Comparison of ENCODE assay signal across 18 cellular contexts in genomic region chr1:216923601-216924000, GRCh38.
DNase-seq lines count a peak whose midpoint lies in the region; ATAC-seq, FAIRE-seq and TF ChIP-seq lines count a peak whose summit lies in the region.
"Had no signal": no experiment of that assay in that cellular context is flagged by ENCODE, and none has a peak within 500 bp of the region (broad histone marks: within the 10 kb centered on the region; RNA-seq: fewer than 3 reads in every experiment).

No MANE protein-coding gene starts in this region.

- no peaks in the 10 kb centered on the region for H3F3A ChIP-seq in PC-9 (ENCODE audit: insufficient read depth, low read depth)

- CTCF ChIA-PET in PC-9 (lab: Charles Lee) = no interaction called here

- peaks cover 2% of the 10 kb centered on the region for H3K4me1 Mint-ChIP-seq in astrocyte (ENCODE audit: low read depth, unreplicated experiment)
- H3K4me1 Mint-ChIP-seq: B cell had no signal

- no peaks in the 10 kb centered on the region for H3K79me2 ChIP-seq in astrocyte (ENCODE audit: insufficient read depth, low read length)
- no peaks in the 10 kb centered on the region for H3K79me2 ChIP-seq in PC-9 (ENCODE audit: low read depth)

- POLR2A ChIA-PET in PC-9 (lab: Charles Lee; ENCODE audit: unreplicated experiment) = no interaction called here

- H3K4me2 ChIP-seq in astrocyte (ENCODE audit: low read length) (peak overlapping the region; percentile 4), PC-9 (no peak overlapping the region)
- H3K4me2 ChIP-seq: BLaER1 treated with 17β-estradiol and CSF1 and Interleukin-3, amounts not matched to agents 10 nM and 100 nM had no signal

- H4K20me1 ChIP-seq in astrocyte (ENCODE audit: insufficient read depth, low read length) (no peaks in the 10 kb centered on the region), PC-9 (ENCODE audit: insufficient read depth) (no peaks in the 10 kb centered on the region)
- H4K20me1 ChIP-seq: BLaER1 treated with 17β-estradiol and CSF1 and Interleukin-3, amounts not matched to agents 10 nM and 100 nM had no signal

- no TSS peak for BruUV-seq in PC-9 (replicated peaks; lab: Mats Ljungman, UMichigan)

- no peak overlapping the region for H3K4me3 Mint-ChIP-seq in astrocyte (ENCODE audit: unreplicated experiment)
- H3K4me3 Mint-ChIP-seq: B cell; CD8-positive, alpha-beta T cell had no signal

- DNase-seq in D721Med (ENCODE audit: insufficient read length, low spot score) (no peak), M059J (ENCODE audit: low read depth) (peak; percentile 38), astrocyte (ENCODE audit: low read depth) (peak; percentile 66), foreskin keratinocyte (no peak), NCI-H2081 (lab: John Stamatoyannopoulos, UW) (no peak), PC-9 (no peak)
- no peak for DNase-seq in stimulated activated CD4-positive, alpha-beta T cell treated with anti-CD3 and anti-CD28 coated beads, Interleukin-4, amount 100 ng/mL, for 24 hours
- DNase-seq: 8988T; Calu3; CD8-positive, alpha-beta T cell; DMS 273 treated with DMSO at 0.1 percent for 48 hours; GDM1 had no signal

- peak; percentile 46 for ATAC-seq in foreskin keratinocyte
- ATAC-seq in GM19397 (IDR thresholded peaks at IDR 0.05; ENCODE audit: unreplicated experiment) = no peak
- ATAC-seq: CD8-positive, alpha-beta T cell had no signal

- no peaks in the 10 kb centered on the region for H3K9me3 Mint-ChIP-seq in astrocyte (ENCODE audit: unreplicated experiment)

- H3K9me3 ChIP-seq in astrocyte (ENCODE audit: insufficient read depth, low read depth, low read length) (no peaks in the 10 kb centered on the region), PC-9 (ENCODE audit: insufficient read depth, low read depth) (no peaks in the 10 kb centered on the region)
- H3K9me3 ChIP-seq: BLaER1 treated with 17β-estradiol and CSF1 and Interleukin-3, amounts not matched to agents 10 nM and 100 nM; HAP-1 had no signal

- H3K27ac ChIP-seq in astrocyte (ENCODE audit: low read depth, low read length) (no peak overlapping the region), foreskin keratinocyte (no peak overlapping the region), PC-9 (no peak overlapping the region)
- H3K27ac ChIP-seq: BLaER1 treated with 17β-estradiol and CSF1 and Interleukin-3, amounts not matched to agents 10 nM and 100 nM had no signal

- no peaks in the 10 kb centered on the region for H3K36me3 ChIP-seq in astrocyte (ENCODE audit: insufficient read depth, low read length)
- no peaks in the 10 kb centered on the region for H3K36me3 ChIP-seq in PC-9 (ENCODE audit: low read depth)
- H3K36me3 ChIP-seq: BLaER1 treated with 17β-estradiol and CSF1 and Interleukin-3, amounts not matched to agents 10 nM and 100 nM; HAP-1 had no signal

- H3K4me1 ChIP-seq in astrocyte (ENCODE audit: insufficient read depth, low read length) (no peaks in the 10 kb centered on the region), foreskin keratinocyte (no peaks in the 10 kb centered on the region), PC-9 (replicated peaks; ENCODE audit: insufficient read depth) (no peaks in the 10 kb centered on the region)
- H3K4me1 ChIP-seq: BLaER1 treated with 17β-estradiol and CSF1 and Interleukin-3, amounts not matched to agents 10 nM and 100 nM had no signal

- H2AFZ ChIP-seq in astrocyte (ENCODE audit: low read depth, low read length) (peak overlapping the region; percentile 44), PC-9 (no peak overlapping the region)

- H3K27me3 ChIP-seq in astrocyte (ENCODE audit: insufficient read depth, low read length) = no peaks in the 10 kb centered on the region
- no peaks in the 10 kb centered on the region for H3K27me3 ChIP-seq in foreskin keratinocyte
- no peaks in the 10 kb centered on the region for H3K27me3 ChIP-seq in PC-9 (ENCODE audit: insufficient read depth, low read depth)
- H3K27me3 ChIP-seq: BLaER1 treated with 17β-estradiol and CSF1 and Interleukin-3, amounts not matched to agents 10 nM and 100 nM had no signal

- no peaks in the 10 kb centered on the region for H3K9me2 ChIP-seq in PC-9 (ENCODE audit: insufficient read depth)

- no peaks in the 10 kb centered on the region for H3K36me3 Mint-ChIP-seq in astrocyte (ENCODE audit: low read depth, unreplicated experiment)
- H3K36me3 Mint-ChIP-seq: CD8-positive, alpha-beta T cell had no signal

- H3K27me3 Mint-ChIP-seq in astrocyte (ENCODE audit: low read depth, unreplicated experiment) = peaks cover 3% of the 10 kb centered on the region
- H3K27me3 Mint-ChIP-seq: B cell had no signal

- FAIRE-seq in D721Med (lab: Jason Lieb, UNC) = peak; percentile 11
- no peak for FAIRE-seq in astrocyte (lab: Jason Lieb, UNC)
- FAIRE-seq: GM12892, GM18507 had no signal

- TF ChIP-seq CTCF in D721Med (IDR thresholded peaks at IDR 0.05; ENCODE audit: insufficient read depth, missing control alignments) (no peak), astrocyte (IDR thresholded peaks at IDR 0.05; ENCODE audit: insufficient read depth, low read depth, low read length) (no peak), foreskin keratinocyte (conservative IDR thresholded peaks at IDR 0.05) (no peak), PC-9 (conservative IDR thresholded peaks at IDR 0.05) (no peak)

- H3K27ac Mint-ChIP-seq in astrocyte (ENCODE audit: unreplicated experiment) = no peak overlapping the region
- H3K27ac Mint-ChIP-seq: B cell; CD8-positive, alpha-beta T cell had no signal

- intact Hi-C loops in PC-9 (cut with micrococcal nuclease; ENCODE audit: unreplicated experiment) = no loop called here

- H3K9ac ChIP-seq in astrocyte (ENCODE audit: low read length) = no peak overlapping the region
- H3K9ac ChIP-seq: BLaER1 treated with 17β-estradiol and CSF1 and Interleukin-3, amounts not matched to agents 10 nM and 100 nM had no signal

- no peak overlapping the region for H3K4me3 ChIP-seq in astrocyte (ENCODE audit: insufficient read depth, low read depth, low read length)
- H3K4me3 ChIP-seq in PC-9 = no peak overlapping the region
- H3K4me3 ChIP-seq: BLaER1 treated with 17β-estradiol and CSF1 and Interleukin-3, amounts not matched to agents 10 nM and 100 nM; HAP-1 had no signal

Comparison
In these comparisons a context has a peak if more than half of its experiments do, and no peak if none do; other contexts are left out.
1. DNase-seq: peak in M059J (single experiment) and astrocyte (single experiment); none in D721Med (single experiment), foreskin keratinocyte (0 of 2), stimulated activated CD4-positive, alpha-beta T cell treated with anti-CD3 and anti-CD28 coated beads, Interleukin-4, amount 100 ng/mL, for 24 hours (single experiment), NCI-H2081 (0 of 2) and PC-9 (0 of 2).